8 cellular contexts compared by ENCODE assay signal in the genomic region with DNA sequence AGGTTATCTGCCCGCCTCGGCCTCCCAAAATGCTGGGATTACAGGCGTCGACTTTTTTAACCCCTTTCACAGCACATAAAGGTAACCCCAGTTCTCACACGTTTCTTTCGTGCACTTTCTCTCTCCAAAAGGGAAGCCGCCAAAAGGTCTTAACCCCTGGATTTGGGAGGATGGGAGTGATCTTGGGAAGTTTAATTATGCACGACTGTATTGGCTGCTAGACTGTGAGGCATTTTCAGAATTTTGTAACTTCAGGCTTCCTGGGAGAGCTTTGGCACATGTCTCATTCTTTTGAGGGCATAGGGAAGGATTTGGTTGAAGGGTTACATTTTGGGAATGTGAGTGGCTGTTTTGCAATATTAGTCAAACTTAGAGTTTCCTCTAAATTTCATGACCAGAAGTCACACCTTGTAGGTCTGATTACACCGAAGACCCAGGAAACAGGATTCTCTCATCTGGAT. TPM values are rescaled to one million over a fixed set of nuclear protein-coding genes. Genes with fewer than 3 reads are reported as not detected.
A peak's percentile ranks its signal among the peaks of the same experiment; 100 is the strongest.
DNase-seq lines count a peak whose midpoint lies in the region; FAIRE-seq and TF ChIP-seq lines count a peak whose summit lies in the region.

No MANE protein-coding gene starts in this region.

- TF ChIP-seq CTCF in endothelial cell of umbilical vein (IDR thresholded peaks at IDR 0.05; ENCODE audit: extremely low read depth in 1 of 2, insufficient read depth in 1 of 2, low read depth in 1 of 2, low read length in 2 of 2) (no peak), ovary (IDR thresholded peaks at IDR 0.05) (no peak)

- no peaks in the 10 kb centered on the region for H4K20me1 ChIP-seq in endothelial cell of umbilical vein (replicated peaks; ENCODE audit: control insufficient read depth, extremely low read depth, insufficient read depth, low read length)

- WGBS in ovary, 3 donors = 13 to 15% (median 14%) methylated on average over 9 of the region's 9 CpGs

- CTCF ChIA-PET in endothelial cell of umbilical vein (lab: Charles Lee) = interaction anchor here (1.6 to 4.4 kb wide), 8 partner anchors 14 to 107 kb away, joined by 4 to 236 read pairs (median 45); partner anchors contain the start of genes ANKRD52, ESYT1, RNF41 and RPL41

- TF ChIP-seq POLR2A in endothelial cell of umbilical vein (IDR thresholded peaks at IDR 0.05; ENCODE audit: low read depth, low read length) = no peak
- TF ChIP-seq POLR2A in ovary (IDR thresholded peaks at IDR 0.05) = no peak

- FAIRE-seq in endothelial cell of umbilical vein (lab: Jason Lieb, UNC) = no peak

- H3K36me3 ChIP-seq in NT2/D1 (ENCODE audit: insufficient read depth, insufficient read length, low read length) (peaks cover 14% of the 10 kb centered on the region), endothelial cell of umbilical vein (ENCODE audit: control insufficient read depth in 2 of 2, extremely low read depth in 1 of 2, insufficient read depth in 2 of 2, low read length in 2 of 2) (peaks cover 3% of the 10 kb centered on the region in 2 experiments), ovary (no peaks in the 10 kb centered on the region)

- no peaks in the 10 kb centered on the region for H3K9me1 ChIP-seq in endothelial cell of umbilical vein (replicated peaks; ENCODE audit: control insufficient read depth, extremely low read depth, insufficient read depth, low read length)

- intact Hi-C loops in endothelial cell of umbilical vein (cut with micrococcal nuclease) (no loop called here), ovary (cut with DNase I) (loop anchor here in 3 of 4 donors (2.0 to 10.0 kb wide), 6 partner anchors 32 to 274 kb away; partner anchors contain the start of genes MYL6 (in 1 of the 3), SLC39A5 (in 1 of the 3), SPRYD4 (in 1 of the 3) and ZC3H10 (in 1 of the 3))

- peak overlapping the region; percentile 70 for H3K4me2 ChIP-seq in endothelial cell of umbilical vein (ENCODE audit: insufficient read depth, low read length)

- H3K4me1 ChIP-seq in NT2/D1 (ENCODE audit: insufficient read depth, insufficient read length) = no peaks in the 10 kb centered on the region
- peaks cover 20% of the 10 kb centered on the region for H3K4me1 ChIP-seq in endothelial cell of umbilical vein (ENCODE audit: control insufficient read depth, extremely low read depth, insufficient read depth, low read length)
- H3K4me1 ChIP-seq in ovary (ENCODE audit: insufficient read depth) = peaks cover 3% of the 10 kb centered on the region

- H3K27me3 ChIP-seq in NT2/D1 (ENCODE audit: insufficient read depth, insufficient read length) (no peaks in the 10 kb centered on the region), endothelial cell of umbilical vein (ENCODE audit: control insufficient read depth in 2 of 2, insufficient read depth in 2 of 2, low read length in 2 of 2) (no peaks in the 10 kb centered on the region), ovary (no peaks in the 10 kb centered on the region)

- no TSS peak for BruUV-seq in endothelial cell of umbilical vein (replicated peaks; lab: Mats Ljungman, UMichigan)

- H3K9me3 ChIP-seq in NT2/D1 (ENCODE audit: insufficient read depth, low read length) = no peaks in the 10 kb centered on the region
- no peaks in the 10 kb centered on the region for H3K9me3 ChIP-seq in endothelial cell of umbilical vein (replicated peaks; ENCODE audit: control insufficient read depth, insufficient read depth, low read length)
- no peaks in the 10 kb centered on the region for H3K9me3 ChIP-seq in ovary

- POLR2A ChIA-PET in endothelial cell of umbilical vein (lab: Charles Lee) = interaction anchor here (0.7 to 3.1 kb wide), 2 partner anchors 73 to 169 kb away, joined by 5 to 18 read pairs; partner anchors contain the start of genes RPL41, STAT2 and ZC3H10

- H3K27ac ChIP-seq in endothelial cell of umbilical vein (ENCODE audit: insufficient read depth, low read depth, low read length) (no peak overlapping the region), ovary (peak overlapping the region; percentile 83 to 89)

- H3K4me3 ChIP-seq in NT2/D1 (ENCODE audit: insufficient read length, low read depth) (peak overlapping the region; percentile 13), endothelial cell of umbilical vein (replicated peaks in 1 of 3; ENCODE audit: insufficient read depth in 1 of 3, low read depth in 1 of 3, low read length in 3 of 3) (peak overlapping the region in 1 of 3 experiments; percentile 53), ovary (peak overlapping the region; percentile 57)

- DNase-seq in EL = peak; percentile 14
- DNase-seq in NT2/D1 (ENCODE audit: low read depth, low spot score) = no peak
- DNase-seq in endothelial cell of umbilical vein (ENCODE audit: low read depth, low spot score) = no peak
- DNase-seq in ovary = peak in 1 of 5 donors; percentile 27
- DNase-seq in stimulated activated CD4-positive, alpha-beta T cell treated with anti-CD3 and anti-CD28 coated beads, Interleukin-1b, Interleukin-23, amount 100 ng/mL, for 48 hours = no peak
- no peak for DNase-seq in COLO668 (lab: John Stamatoyannopoulos, UW; ENCODE audit: unreplicated experiment)
- DNase-seq in AML-193 (lab: John Stamatoyannopoulos, UW) = no peak
- no peak for DNase-seq in NCI-H1092 (lab: John Stamatoyannopoulos, UW)

- H3K9ac ChIP-seq in NT2/D1 (ENCODE audit: insufficient read length, low read depth) = peak overlapping the region; percentile 94
- H3K9ac ChIP-seq in endothelial cell of umbilical vein (replicated peaks; ENCODE audit: extremely low read depth, insufficient read depth, low read length) = peak overlapping the region; percentile 6

- H2AFZ ChIP-seq in endothelial cell of umbilical vein (ENCODE audit: low read depth, low read length) = peak overlapping the region; percentile 63

- dilution Hi-C loops in endothelial cell of umbilical vein (cut with MboI; ENCODE audit: extremely low pct_ligation_motif_present, low sequenced_read_pairs) = no loop called here

- peaks cover 28% of the 10 kb centered on the region for H3K79me2 ChIP-seq in endothelial cell of umbilical vein (ENCODE audit: control insufficient read depth, insufficient read depth, low read length)

- no peak for TF ChIP-seq EP300 in ovary (IDR thresholded peaks at IDR 0.05)

RNA-seq across cellular contexts. Expression of gene SMARCC2, which starts 1.4 kb away (rescaled TPM):
- total RNA-seq in endothelial cell of umbilical vein = 117 and 121 TPM in 2 replicates
- polyA plus RNA-seq in endothelial cell of umbilical vein = 51.1 and 51.9 TPM in 2 replicates
- 40.9 and 43.3 TPM in 2 replicates for polyA plus RNA-seq in endothelial cell of umbilical vein (2011; cell fraction: cytosol; rRNA removed)
- polyA plus RNA-seq in endothelial cell of umbilical vein (2011; cell fraction: nucleus; rRNA removed) = 286 and 302 TPM in 2 replicates
- polyA plus RNA-seq in endothelial cell of umbilical vein (2012) = 86.0 and 86.1 TPM in 2 replicates
- polyA minus RNA-seq in endothelial cell of umbilical vein = 152 and 159 TPM in 2 replicates
- polyA minus RNA-seq in endothelial cell of umbilical vein (2011; cell fraction: cytosol; rRNA and poly(A)+ RNA removed) = 42.2 TPM
- 150 and 170 TPM in 2 replicates for polyA minus RNA-seq in endothelial cell of umbilical vein (2011; cell fraction: nucleus; rRNA and poly(A)+ RNA removed)
- 100 to 1,000 TPM in 5 of 7 donors, 10 to 100 TPM in 2; 57.9 to 172 (median 117) TPM for total RNA-seq in ovary
- 100 to 1,000 TPM in 1 of 2 donors, 10 to 100 TPM in 1; 66.4 to 139 TPM for polyA plus RNA-seq in ovary

RNA-seq across cellular contexts. Expression of gene RNF41, which starts 31.0 kb away (rescaled TPM):
- total RNA-seq in endothelial cell of umbilical vein (80.1 and 88.3 TPM in 2 replicates), ovary (10 to 100 TPM; 34.1 to 55.6 (median 40.6) TPM)
- polyA plus RNA-seq in endothelial cell of umbilical vein (203 and 241 TPM in 2 replicates), ovary (10 to 100 TPM; 29.4 to 45.1 TPM)
- 163 and 177 TPM in 2 replicates for polyA plus RNA-seq in endothelial cell of umbilical vein (2011; cell fraction: cytosol; rRNA removed)
- polyA plus RNA-seq in endothelial cell of umbilical vein (2011; cell fraction: nucleus; rRNA removed) = 76.1 and 104 TPM in 2 replicates
- 90.1 and 101 TPM in 2 replicates for polyA plus RNA-seq in endothelial cell of umbilical vein (2012)
- 492 and 595 TPM in 2 replicates for polyA minus RNA-seq in endothelial cell of umbilical vein
- polyA minus RNA-seq in endothelial cell of umbilical vein (2011; cell fraction: cytosol; rRNA and poly(A)+ RNA removed) = 46.1 TPM
- 86.2 and 94.5 TPM in 2 replicates for polyA minus RNA-seq in endothelial cell of umbilical vein (2011; cell fraction: nucleus; rRNA and poly(A)+ RNA removed)

RNA-seq across cellular contexts. Expression of gene MYL6, which starts 32.6 kb away (rescaled TPM):
- 2,364 and 2,543 TPM in 2 replicates for total RNA-seq in endothelial cell of umbilical vein
- 6,581 and 8,470 TPM in 2 replicates for polyA plus RNA-seq in endothelial cell of umbilical vein
- polyA plus RNA-seq in endothelial cell of umbilical vein (2011; cell fraction: cytosol; rRNA removed) = 8,079 and 10,456 TPM in 2 replicates
- 3,910 and 4,229 TPM in 2 replicates for polyA plus RNA-seq in endothelial cell of umbilical vein (2011; cell fraction: nucleus; rRNA removed)
- 3,697 and 4,342 TPM in 2 replicates for polyA plus RNA-seq in endothelial cell of umbilical vein (2012)
- polyA minus RNA-seq in endothelial cell of umbilical vein = 1,454 and 1,687 TPM in 2 replicates
- 254 TPM for polyA minus RNA-seq in endothelial cell of umbilical vein (2011; cell fraction: cytosol; rRNA and poly(A)+ RNA removed)
- polyA minus RNA-seq in endothelial cell of umbilical vein (2011; cell fraction: nucleus; rRNA and poly(A)+ RNA removed) = 383 and 457 TPM in 2 replicates
- 1,000 to 10,000 TPM in 5 of 7 donors, 100 to 1,000 TPM in 2; 782 to 1,485 (median 1,329) TPM for total RNA-seq in ovary
- polyA plus RNA-seq in ovary = 1,000 to 10,000 TPM; 1,579 to 3,375 TPM

RNA-seq across cellular contexts. Expression of gene NABP2, which starts 33.4 kb away (rescaled TPM):
- total RNA-seq in endothelial cell of umbilical vein = 41.0 and 42.4 TPM in 2 replicates
- polyA plus RNA-seq in endothelial cell of umbilical vein = 55.3 and 59.7 TPM in 2 replicates
- 65.9 and 69.7 TPM in 2 replicates for polyA plus RNA-seq in endothelial cell of umbilical vein (2011; cell fraction: cytosol; rRNA removed)
- 12.9 and 13.4 TPM in 2 replicates for polyA plus RNA-seq in endothelial cell of umbilical vein (2011; cell fraction: nucleus; rRNA removed)
- polyA plus RNA-seq in endothelial cell of umbilical vein (2012) = 47.3 and 55.9 TPM in 2 replicates
- 27.1 and 29.5 TPM in 2 replicates for polyA minus RNA-seq in endothelial cell of umbilical vein
- polyA minus RNA-seq in endothelial cell of umbilical vein (2011; cell fraction: cytosol; rRNA and poly(A)+ RNA removed) = 20.0 TPM
- 4.5 and 5.5 TPM in 2 replicates for polyA minus RNA-seq in endothelial cell of umbilical vein (2011; cell fraction: nucleus; rRNA and poly(A)+ RNA removed)
- total RNA-seq in ovary = 10 to 100 TPM; 19.8 to 43.7 (median 28.9) TPM
- polyA plus RNA-seq in ovary = 10 to 100 TPM; 25.0 to 37.5 TPM

RNA-seq across cellular contexts. Expression of gene MYL6B, which starts 38.3 kb away (rescaled TPM):
- total RNA-seq in endothelial cell of umbilical vein (135 and 137 TPM in 2 replicates), ovary (10 to 100 TPM; 65.9 to 99.2 (median 73.4) TPM)
- polyA plus RNA-seq in endothelial cell of umbilical vein (130 and 185 TPM in 2 replicates), ovary (10 to 100 TPM; 32.8 to 77.3 TPM)
- polyA plus RNA-seq in endothelial cell of umbilical vein (2011; cell fraction: cytosol; rRNA removed) = 126 and 160 TPM in 2 replicates
- polyA plus RNA-seq in endothelial cell of umbilical vein (2011; cell fraction: nucleus; rRNA removed) = 61.3 and 80.4 TPM in 2 replicates
- polyA plus RNA-seq in endothelial cell of umbilical vein (2012) = 94.9 and 153 TPM in 2 replicates
- polyA minus RNA-seq in endothelial cell of umbilical vein = 46.8 and 54.7 TPM in 2 replicates
- polyA minus RNA-seq in endothelial cell of umbilical vein (2011; cell fraction: cytosol; rRNA and poly(A)+ RNA removed) = 28.4 TPM
- polyA minus RNA-seq in endothelial cell of umbilical vein (2011; cell fraction: nucleus; rRNA and poly(A)+ RNA removed) = 11.9 and 12.2 TPM in 2 replicates
